ENCODE assay signal across 16 cellular contexts in the genomic region with DNA sequence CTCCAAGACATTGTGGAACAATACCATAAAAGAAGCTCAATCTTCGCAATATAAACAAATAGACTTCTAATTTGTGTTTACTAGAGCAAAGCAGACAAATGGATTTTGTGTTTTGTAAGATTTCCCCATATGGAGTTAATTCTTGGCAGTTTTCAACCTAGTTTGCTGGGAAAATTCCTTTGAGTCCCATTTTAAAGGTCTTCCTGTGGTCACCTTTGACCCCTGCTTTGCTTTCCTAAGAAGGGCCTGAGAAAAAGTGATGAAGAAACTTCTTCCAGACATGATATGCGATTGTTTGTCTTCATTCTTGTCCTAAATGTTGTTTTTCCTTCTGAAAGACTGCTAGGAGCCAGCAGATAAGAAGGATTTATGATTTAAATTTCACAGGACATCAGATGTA.
"Had no signal": no experiment of that assay in that cellular context is flagged by ENCODE, and none has a peak within 500 bp of the region (broad histone marks: within the 10 kb centered on the region; RNA-seq: fewer than 3 reads in every experiment).

No MANE protein-coding gene starts in this region.

- H2AFZ ChIP-seq: parathyroid adenoma had no signal

- H3K9ac ChIP-seq: parathyroid adenoma had no signal

- H3K4me3 Mint-ChIP-seq: activated CD4-positive, alpha-beta T cell treated with anti-CD3 and anti-CD28 coated beads, Interleukin-2, amount 10 ng/mL, durations not matched to agents 24 days and 14 days; activated CD8-positive, alpha-beta T cell treated with anti-CD3 and anti-CD28 coated beads, Interleukin-2, amount 10 ng/mL, durations not matched to agents 7 days and 5 days; activated naive CD8-positive, alpha-beta T cell; activated T-cell treated with anti-CD3 and anti-CD28 coated beads, Interleukin-2, amount 50 U/mL, for 72 hours; stimulated activated naive CD8-positive, alpha-beta T cell treated with anti-CD3 and anti-CD28 coated beads, Interleukin-15, Interleukin-2, amounts not matched to agents 100 ng/mL and 50 ng/mL, for 24 hours had no signal

- H3K4me1 ChIP-seq: lower lobe of right lung, parathyroid adenoma had no signal

- H3K9me3 ChIP-seq: lower lobe of right lung had no signal

- H3K4me1 Mint-ChIP-seq: activated CD4-positive, alpha-beta T cell treated with anti-CD3 and anti-CD28 coated beads, Interleukin-2, amount 10 ng/mL, durations not matched to agents 24 days and 14 days had no signal

- H3K36me3 Mint-ChIP-seq: activated naive CD8-positive, alpha-beta T cell had no signal

- H3K27ac ChIP-seq: epithelial cell of prostate, lower lobe of right lung, parathyroid adenoma had no signal

- DNase-seq: activated CD4-positive, alpha-beta T cell treated with anti-CD3 and anti-CD28 coated beads, Interleukin-2, amount 10 ng/mL, durations not matched to agents 24 days and 14 days; activated CD4-positive, CD25-positive, alpha-beta regulatory T cell; activated CD8-positive, alpha-beta memory T cell treated with anti-CD3 and anti-CD28 coated beads, Interleukin-2, amount 50 U/mL, for 4 hours; activated CD8-positive, alpha-beta T cell treated with anti-CD3 and anti-CD28 coated beads, Interleukin-2, amount 10 ng/mL, durations not matched to agents 7 days and 5 days; activated gamma-delta T cell; activated T-cell treated with anti-CD3 and anti-CD28 coated beads, Interleukin-2, amount 50 U/mL, for 72 hours; cerebellar nuclear complex; dermis blood vessel endothelial cell; glutamatergic neuron; lower lobe of right lung; midbrain; small intestine had no signal

- H3K79me2 ChIP-seq: parathyroid adenoma had no signal

- H3K27ac Mint-ChIP-seq: activated CD4-positive, alpha-beta T cell treated with anti-CD3 and anti-CD28 coated beads, Interleukin-2, amount 10 ng/mL, durations not matched to agents 24 days and 14 days; activated CD8-positive, alpha-beta T cell treated with anti-CD3 and anti-CD28 coated beads, Interleukin-2, amount 10 ng/mL, durations not matched to agents 7 days and 5 days; activated naive CD8-positive, alpha-beta T cell; activated T-cell treated with anti-CD3 and anti-CD28 coated beads, Interleukin-2, amount 50 U/mL, for 72 hours; stimulated activated naive CD8-positive, alpha-beta T cell treated with anti-CD3 and anti-CD28 coated beads, Interleukin-15, Interleukin-2, amounts not matched to agents 100 ng/mL and 50 ng/mL, for 24 hours had no signal

- H3K4me3 ChIP-seq: lower lobe of right lung had no signal

- H3K36me3 ChIP-seq: lower lobe of right lung had no signal

- ATAC-seq: activated CD8-positive, alpha-beta T cell treated with anti-CD3 and anti-CD28 coated beads, Interleukin-2, amount 10 ng/mL, durations not matched to agents 7 days and 5 days; activated T-cell treated with anti-CD3 and anti-CD28 coated beads, Interleukin-2, amount 50 U/mL, for 72 hours; lower lobe of right lung had no signal
